Comparison of ENCODE assay signal across 1 cellular context in genomic region chr12:6723607-6724408, GRCh38.
TF ChIP-seq lines count a peak whose summit lies in the region.

TSS of gene COPS7A (plus strand) at chr12:6724046. CDS start at chr12:6724657, 611 bp downstream.

TF ChIP-seq in HepG2, 621 proteins besides CTCF, POLR2A, EP300 and RAD21 (continued from another document and continues in another):
- TF ChIP-seq ZNF512 (CRISPR knock-in tag; IDR thresholded peaks at IDR 0.05), result no peak
- peak; percentile 80; the same call in 1 of the 2 replicates for TF ChIP-seq TBX2 (CRISPR knock-in tag; IDR thresholded peaks at IDR 0.05; ENCODE audit: borderline replicate concordance)
- no peak for TF ChIP-seq CEBPB (IDR thresholded peaks at IDR 0.05; ENCODE audit: borderline replicate concordance, low read depth, low read length)
- TF ChIP-seq, protein P1, sequence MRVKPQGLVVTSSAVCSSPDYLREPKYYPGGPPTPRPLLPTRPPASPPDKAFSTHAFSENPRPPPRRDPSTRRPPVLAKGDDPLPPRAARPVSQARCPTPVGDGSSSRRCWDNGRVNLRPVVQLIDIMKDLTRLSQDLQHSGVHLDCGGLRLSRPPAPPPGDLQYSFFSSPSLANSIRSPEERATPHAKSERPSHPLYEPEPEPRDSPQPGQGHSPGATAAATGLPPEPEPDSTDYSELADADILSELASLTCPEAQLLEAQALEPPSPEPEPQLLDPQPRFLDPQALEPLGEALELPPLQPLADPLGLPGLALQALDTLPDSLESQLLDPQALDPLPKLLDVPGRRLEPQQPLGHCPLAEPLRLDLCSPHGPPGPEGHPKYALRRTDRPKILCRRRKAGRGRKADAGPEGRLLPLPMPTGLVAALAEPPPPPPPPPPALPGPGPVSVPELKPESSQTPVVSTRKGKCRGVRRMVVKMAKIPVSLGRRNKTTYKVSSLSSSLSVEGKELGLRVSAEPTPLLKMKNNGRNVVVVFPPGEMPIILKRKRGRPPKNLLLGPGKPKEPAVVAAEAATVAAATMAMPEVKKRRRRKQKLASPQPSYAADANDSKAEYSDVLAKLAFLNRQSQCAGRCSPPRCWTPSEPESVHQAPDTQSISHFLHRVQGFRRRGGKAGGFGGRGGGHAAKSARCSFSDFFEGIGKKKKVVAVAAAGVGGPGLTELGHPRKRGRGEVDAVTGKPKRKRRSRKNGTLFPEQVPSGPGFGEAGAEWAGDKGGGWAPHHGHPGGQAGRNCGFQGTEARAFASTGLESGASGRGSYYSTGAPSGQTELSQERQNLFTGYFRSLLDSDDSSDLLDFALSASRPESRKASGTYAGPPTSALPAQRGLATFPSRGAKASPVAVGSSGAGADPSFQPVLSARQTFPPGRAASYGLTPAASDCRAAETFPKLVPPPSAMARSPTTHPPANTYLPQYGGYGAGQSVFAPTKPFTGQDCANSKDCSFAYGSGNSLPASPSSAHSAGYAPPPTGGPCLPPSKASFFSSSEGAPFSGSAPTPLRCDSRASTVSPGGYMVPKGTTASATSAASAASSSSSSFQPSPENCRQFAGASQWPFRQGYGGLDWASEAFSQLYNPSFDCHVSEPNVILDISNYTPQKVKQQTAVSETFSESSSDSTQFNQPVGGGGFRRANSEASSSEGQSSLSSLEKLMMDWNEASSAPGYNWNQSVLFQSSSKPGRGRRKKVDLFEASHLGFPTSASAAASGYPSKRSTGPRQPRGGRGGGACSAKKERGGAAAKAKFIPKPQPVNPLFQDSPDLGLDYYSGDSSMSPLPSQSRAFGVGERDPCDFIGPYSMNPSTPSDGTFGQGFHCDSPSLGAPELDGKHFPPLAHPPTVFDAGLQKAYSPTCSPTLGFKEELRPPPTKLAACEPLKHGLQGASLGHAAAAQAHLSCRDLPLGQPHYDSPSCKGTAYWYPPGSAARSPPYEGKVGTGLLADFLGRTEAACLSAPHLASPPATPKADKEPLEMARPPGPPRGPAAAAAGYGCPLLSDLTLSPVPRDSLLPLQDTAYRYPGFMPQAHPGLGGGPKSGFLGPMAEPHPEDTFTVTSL (CRISPR knock-in tag; IDR thresholded peaks at IDR 0.05; ENCODE audit: borderline replicate concordance), result no peak
- TF ChIP-seq, protein P2, sequence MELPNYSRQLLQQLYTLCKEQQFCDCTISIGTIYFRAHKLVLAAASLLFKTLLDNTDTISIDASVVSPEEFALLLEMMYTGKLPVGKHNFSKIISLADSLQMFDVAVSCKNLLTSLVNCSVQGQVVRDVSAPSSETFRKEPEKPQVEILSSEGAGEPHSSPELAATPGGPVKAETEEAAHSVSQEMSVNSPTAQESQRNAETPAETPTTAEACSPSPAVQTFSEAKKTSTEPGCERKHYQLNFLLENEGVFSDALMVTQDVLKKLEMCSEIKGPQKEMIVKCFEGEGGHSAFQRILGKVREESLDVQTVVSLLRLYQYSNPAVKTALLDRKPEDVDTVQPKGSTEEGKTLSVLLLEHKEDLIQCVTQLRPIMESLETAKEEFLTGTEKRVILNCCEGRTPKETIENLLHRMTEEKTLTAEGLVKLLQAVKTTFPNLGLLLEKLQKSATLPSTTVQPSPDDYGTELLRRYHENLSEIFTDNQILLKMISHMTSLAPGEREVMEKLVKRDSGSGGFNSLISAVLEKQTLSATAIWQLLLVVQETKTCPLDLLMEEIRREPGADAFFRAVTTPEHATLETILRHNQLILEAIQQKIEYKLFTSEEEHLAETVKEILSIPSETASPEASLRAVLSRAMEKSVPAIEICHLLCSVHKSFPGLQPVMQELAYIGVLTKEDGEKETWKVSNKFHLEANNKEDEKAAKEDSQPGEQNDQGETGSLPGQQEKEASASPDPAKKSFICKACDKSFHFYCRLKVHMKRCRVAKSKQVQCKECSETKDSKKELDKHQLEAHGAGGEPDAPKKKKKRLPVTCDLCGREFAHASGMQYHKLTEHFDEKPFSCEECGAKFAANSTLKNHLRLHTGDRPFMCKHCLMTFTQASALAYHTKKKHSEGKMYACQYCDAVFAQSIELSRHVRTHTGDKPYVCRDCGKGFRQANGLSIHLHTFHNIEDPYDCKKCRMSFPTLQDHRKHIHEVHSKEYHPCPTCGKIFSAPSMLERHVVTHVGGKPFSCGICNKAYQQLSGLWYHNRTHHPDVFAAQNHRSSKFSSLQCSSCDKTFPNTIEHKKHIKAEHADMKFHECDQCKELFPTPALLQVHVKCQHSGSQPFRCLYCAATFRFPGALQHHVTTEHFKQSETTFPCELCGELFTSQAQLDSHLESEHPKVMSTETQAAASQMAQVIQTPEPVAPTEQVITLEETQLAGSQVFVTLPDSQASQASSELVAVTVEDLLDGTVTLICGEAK (IDR thresholded peaks at IDR 0.05), result peak; percentile 100
- TF ChIP-seq, protein P2 (CRISPR knock-in tag; IDR thresholded peaks at IDR 0.05), result peak; percentile 100
- no peak for TF ChIP-seq XBP1 (CRISPR knock-in tag; IDR thresholded peaks at IDR 0.05)
- no peak for TF ChIP-seq ZKSCAN5 (CRISPR knock-in tag; IDR thresholded peaks at IDR 0.05)
- TF ChIP-seq NFATC3 (CRISPR knock-in tag; IDR thresholded peaks at IDR 0.05), result peak; percentile 10; the same call in 1 of the 2 replicates
- TF ChIP-seq ZNF598 (CRISPR knock-in tag; IDR thresholded peaks at IDR 0.05; ENCODE audit: borderline replicate concordance), result peak; percentile 62; the same call in 1 of the 2 replicates
- TF ChIP-seq, protein P3, sequence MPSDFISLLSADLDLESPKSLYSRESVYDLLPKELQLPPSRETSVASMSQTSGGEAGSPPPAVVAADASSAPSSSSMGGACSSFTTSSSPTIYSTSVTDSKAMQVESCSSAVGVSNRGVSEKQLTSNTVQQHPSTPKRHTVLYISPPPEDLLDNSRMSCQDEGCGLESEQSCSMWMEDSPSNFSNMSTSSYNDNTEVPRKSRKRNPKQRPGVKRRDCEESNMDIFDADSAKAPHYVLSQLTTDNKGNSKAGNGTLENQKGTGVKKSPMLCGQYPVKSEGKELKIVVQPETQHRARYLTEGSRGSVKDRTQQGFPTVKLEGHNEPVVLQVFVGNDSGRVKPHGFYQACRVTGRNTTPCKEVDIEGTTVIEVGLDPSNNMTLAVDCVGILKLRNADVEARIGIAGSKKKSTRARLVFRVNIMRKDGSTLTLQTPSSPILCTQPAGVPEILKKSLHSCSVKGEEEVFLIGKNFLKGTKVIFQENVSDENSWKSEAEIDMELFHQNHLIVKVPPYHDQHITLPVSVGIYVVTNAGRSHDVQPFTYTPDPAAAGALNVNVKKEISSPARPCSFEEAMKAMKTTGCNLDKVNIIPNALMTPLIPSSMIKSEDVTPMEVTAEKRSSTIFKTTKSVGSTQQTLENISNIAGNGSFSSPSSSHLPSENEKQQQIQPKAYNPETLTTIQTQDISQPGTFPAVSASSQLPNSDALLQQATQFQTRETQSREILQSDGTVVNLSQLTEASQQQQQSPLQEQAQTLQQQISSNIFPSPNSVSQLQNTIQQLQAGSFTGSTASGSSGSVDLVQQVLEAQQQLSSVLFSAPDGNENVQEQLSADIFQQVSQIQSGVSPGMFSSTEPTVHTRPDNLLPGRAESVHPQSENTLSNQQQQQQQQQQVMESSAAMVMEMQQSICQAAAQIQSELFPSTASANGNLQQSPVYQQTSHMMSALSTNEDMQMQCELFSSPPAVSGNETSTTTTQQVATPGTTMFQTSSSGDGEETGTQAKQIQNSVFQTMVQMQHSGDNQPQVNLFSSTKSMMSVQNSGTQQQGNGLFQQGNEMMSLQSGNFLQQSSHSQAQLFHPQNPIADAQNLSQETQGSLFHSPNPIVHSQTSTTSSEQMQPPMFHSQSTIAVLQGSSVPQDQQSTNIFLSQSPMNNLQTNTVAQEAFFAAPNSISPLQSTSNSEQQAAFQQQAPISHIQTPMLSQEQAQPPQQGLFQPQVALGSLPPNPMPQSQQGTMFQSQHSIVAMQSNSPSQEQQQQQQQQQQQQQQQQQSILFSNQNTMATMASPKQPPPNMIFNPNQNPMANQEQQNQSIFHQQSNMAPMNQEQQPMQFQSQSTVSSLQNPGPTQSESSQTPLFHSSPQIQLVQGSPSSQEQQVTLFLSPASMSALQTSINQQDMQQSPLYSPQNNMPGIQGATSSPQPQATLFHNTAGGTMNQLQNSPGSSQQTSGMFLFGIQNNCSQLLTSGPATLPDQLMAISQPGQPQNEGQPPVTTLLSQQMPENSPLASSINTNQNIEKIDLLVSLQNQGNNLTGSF (CRISPR knock-in tag; IDR thresholded peaks at IDR 0.05), result peak; percentile 86
- TF ChIP-seq ZNF430 (CRISPR knock-in tag; IDR thresholded peaks at IDR 0.05), result peak; percentile 87
- peak; percentile 90; the same call in 1 of the 2 replicates for TF ChIP-seq ZNF280D (CRISPR knock-in tag; IDR thresholded peaks at IDR 0.05)
- TF ChIP-seq ZFX (CRISPR knock-in tag; IDR thresholded peaks at IDR 0.05; ENCODE audit: low read depth), result peak; percentile 92
- TF ChIP-seq ZFP37 (CRISPR knock-in tag; IDR thresholded peaks at IDR 0.05; ENCODE audit: borderline replicate concordance), result peak; percentile 43; the same call in 1 of the 2 replicates
- peak; percentile 92 for TF ChIP-seq SALL1 (CRISPR knock-in tag; IDR thresholded peaks at IDR 0.05)
- TF ChIP-seq, protein P4, sequence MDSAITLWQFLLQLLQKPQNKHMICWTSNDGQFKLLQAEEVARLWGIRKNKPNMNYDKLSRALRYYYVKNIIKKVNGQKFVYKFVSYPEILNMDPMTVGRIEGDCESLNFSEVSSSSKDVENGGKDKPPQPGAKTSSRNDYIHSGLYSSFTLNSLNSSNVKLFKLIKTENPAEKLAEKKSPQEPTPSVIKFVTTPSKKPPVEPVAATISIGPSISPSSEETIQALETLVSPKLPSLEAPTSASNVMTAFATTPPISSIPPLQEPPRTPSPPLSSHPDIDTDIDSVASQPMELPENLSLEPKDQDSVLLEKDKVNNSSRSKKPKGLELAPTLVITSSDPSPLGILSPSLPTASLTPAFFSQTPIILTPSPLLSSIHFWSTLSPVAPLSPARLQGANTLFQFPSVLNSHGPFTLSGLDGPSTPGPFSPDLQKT (CRISPR knock-in tag; IDR thresholded peaks at IDR 0.05; ENCODE audit: borderline replicate concordance), result peak; percentile 20; the same call in 1 of the 2 replicates
- no peak for TF ChIP-seq NFIB (CRISPR knock-in tag; IDR thresholded peaks at IDR 0.05; ENCODE audit: borderline replicate concordance)
- TF ChIP-seq ZNF136 (CRISPR knock-in tag; IDR thresholded peaks at IDR 0.05; ENCODE audit: low read depth), result 0 out of 2 replicates have a peak, but pooled peaks have one; percentile 73
- peak; percentile 85 for TF ChIP-seq SNAI1 (CRISPR knock-in tag; IDR thresholded peaks at IDR 0.05; ENCODE audit: borderline replicate concordance)
- TF ChIP-seq NFE2L1 (CRISPR knock-in tag; IDR thresholded peaks at IDR 0.05; ENCODE audit: borderline replicate concordance), result no peak
